ENCODE assay signal across 8 cellular contexts in genomic region chr7:105487559-105488218, GRCh38. TPM values are rescaled to one million over a fixed set of nuclear protein-coding genes. Genes with fewer than 3 reads are reported as not detected.
DNase-seq lines count a peak whose midpoint lies in the region; ATAC-seq, FAIRE-seq and TF ChIP-seq lines count a peak whose summit lies in the region.

No MANE protein-coding gene starts in this region.

- H3K4me3 ChIP-seq in A549 (no peak overlapping the region), fibroblast of the aortic adventitia (ENCODE audit: low read depth, low read length) (no peak overlapping the region), prostate gland (no peak overlapping the region)

- H3K27me3 Mint-ChIP-seq in T-cell: no peaks in the 10 kb centered on the region

- TF ChIP-seq CTCF in A549 (IDR thresholded peaks at IDR 0.05) (peak; percentile 67), GM12873 (IDR thresholded peaks at IDR 0.05; ENCODE audit: insufficient read depth, low read depth, low read length, missing control alignments) (peak; percentile 44), fibroblast of the aortic adventitia (IDR thresholded peaks at IDR 0.05; ENCODE audit: insufficient read depth, low read length) (peak; percentile 41), prostate gland (IDR thresholded peaks at IDR 0.05) (peak in 3 of 4 experiments; percentile 42 to 72 (median 63))

- peak overlapping the region; percentile 30 to 52 for H3K27ac Mint-ChIP-seq in T-cell

- no peaks in the 10 kb centered on the region for H3K36me3 ChIP-seq in prostate gland

- H3K4me2 ChIP-seq in A549: 0 out of 3 replicates have a peak overlapping the region, but pooled peaks have one; percentile 18

- 56% methylated on average over 4 of the region's 4 CpGs for WGBS in A549 (ENCODE audit: missing lambda C conversion rate)
- WGBS in prostate gland: 29% methylated on average over 4 of the region's 4 CpGs

- intact Hi-C loops in prostate gland (cut with DNase I): no loop called here

- FAIRE-seq in A549 (lab: Jason Lieb, UNC): no peak

- TF ChIP-seq RAD21 in A549 (conservative IDR thresholded peaks at IDR 0.05 in 1 of 2, IDR thresholded peaks at IDR 0.05 in 1 of 2): peak; percentile 54 to 59

- H3K9me3 Mint-ChIP-seq in T-cell: no peaks in the 10 kb centered on the region

- H3K4me3 Mint-ChIP-seq in T-cell: no peak overlapping the region

- TF ChIP-seq EP300 in A549 (IDR thresholded peaks at IDR 0.05): no peak

- POLR2A ChIA-PET in A549 (lab: Yijun Ruan, JAX): no interaction called here
- POLR2A ChIA-PET in T-cell (lab: Charles Lee): interaction anchor here in 1 of 2 donors (0.6 kb wide), 1 partner anchor 420 kb away, joined by 3 read pairs; no protein-coding TSS in a partner anchor

- CTCF ChIA-PET in A549 (lab: Yijun Ruan, JAX) (interaction anchor here (1.1 to 1.6 kb wide), 4 partner anchors 9 to 86 kb away, joined by 3 to 4 read pairs (median 4); no protein-coding TSS in a partner anchor), T-cell (lab: Charles Lee) (no interaction called here)

- DNase-seq in A549 (ENCODE audit: low read depth in 1 of 2, low spot score in 1 of 2): peak; percentile 12 to 62
- peak in 5 of 34 experiments; percentile 1 to 6 (median 4) for DNase-seq in T-cell
- peak; percentile 88 for DNase-seq in fibroblast of the aortic adventitia (ENCODE audit: low read depth)
- DNase-seq in prostate gland (ENCODE audit: low spot score): peak; percentile 21
- DNase-seq in DMS79 (lab: John Stamatoyannopoulos, UW): no peak

- H3K27ac ChIP-seq in A549: peak overlapping the region in 1 of 2 experiments; percentile 62; a peak in 3 of 6 replicates
- H3K27ac ChIP-seq in prostate gland: peak overlapping the region; percentile 6 to 34

- peaks cover 0 to 7% (median 3%) of the 10 kb centered on the region in 3 donors for H3K4me1 Mint-ChIP-seq in T-cell

- H3K9me3 ChIP-seq in A549: no peaks in the 10 kb centered on the region
- no peaks in the 10 kb centered on the region for H3K9me3 ChIP-seq in prostate gland

- peaks cover 11% of the 10 kb centered on the region for H3K36me3 Mint-ChIP-seq in T-cell

- ATAC-seq in A549 (peak; percentile 73 to 77), T-cell (replicated peaks in 1 of 4) (peak in 1 of 4 experiments; percentile 60), HG03439 (IDR thresholded peaks at IDR 0.05; ENCODE audit: unreplicated experiment) (no peak), GM18517 (IDR thresholded peaks at IDR 0.05; ENCODE audit: unreplicated experiment) (no peak)

- TF ChIP-seq POLR2A in A549 (IDR thresholded peaks at IDR 0.05; ENCODE audit: low read length): no peak
- TF ChIP-seq POLR2A in prostate gland (IDR thresholded peaks at IDR 0.05): no peak

- H3K4me1 ChIP-seq in A549: peaks cover 17% of the 10 kb centered on the region
- H3K4me1 ChIP-seq in prostate gland (replicated peaks): no peaks in the 10 kb centered on the region

- no peaks in the 10 kb centered on the region for H3K27me3 ChIP-seq in prostate gland (replicated peaks; ENCODE audit: insufficient read depth)

TF ChIP-seq in A549, 52 proteins besides CTCF, POLR2A, EP300 and RAD21:
- TF ChIP-seq SMC3 (IDR thresholded peaks at IDR 0.05) (peak; percentile 43; the same call in 2 of the 3 replicates), EHF (CRISPR knock-in tag; IDR thresholded peaks at IDR 0.05) (no peak)

RNA-seq across cellular contexts. Expression of gene PUS7, which starts 34.4 kb away (rescaled TPM):
- polyA plus RNA-seq in A549 (2011; rRNA removed) (39.5 and 47.9 TPM in 2 replicates), A549 (2017; fragmentation: RNase III; extraction: RNeasy Plus Mini Kit Qiagen cat#74134 plus additional on column Dnase treatment) (33.1 to 36.1 TPM (median 34.4 TPM) in 3 replicates)
- 15.1 and 17.0 TPM in 2 replicates for polyA plus RNA-seq in A549 (2012; cell fraction: cytosol; rRNA removed)
- 15.3 and 18.4 TPM in 2 replicates for polyA plus RNA-seq in A549 (2012; cell fraction: nucleus; rRNA removed)
- polyA minus RNA-seq in A549 (2011; rRNA and poly(A)+ RNA removed): 8.4 and 9.7 TPM in 2 replicates
- total RNA-seq in T-cell (10 to 100 TPM in 1 of 5 donors, 1 to 10 TPM in 4; 3.6 to 10.2 (median 5.7) TPM), fibroblast of the aortic adventitia (ENCODE audit: low replicate concordance) (5.8 and 22.8 TPM in 2 replicates), prostate gland (10 to 100 TPM in 1 of 2 donors, 1 to 10 TPM in 1; 9.6 to 10.4 TPM)

RNA-seq across cellular contexts. Expression of gene RINT1, which starts 44.3 kb away (rescaled TPM):
- polyA plus RNA-seq in A549 (2011; rRNA removed) (28.2 and 34.9 TPM in 2 replicates), A549 (2017; fragmentation: RNase III; extraction: RNeasy Plus Mini Kit Qiagen cat#74134 plus additional on column Dnase treatment) (23.5 to 26.3 TPM (median 24.1 TPM) in 3 replicates)
- 7.3 TPM in 2 replicates for polyA plus RNA-seq in A549 (2012; cell fraction: cytosol; rRNA removed)
- 8.8 and 10.7 TPM in 2 replicates for polyA plus RNA-seq in A549 (2012; cell fraction: nucleus; rRNA removed)
- 15.7 and 18.9 TPM in 2 replicates for polyA minus RNA-seq in A549 (2011; rRNA and poly(A)+ RNA removed)
- total RNA-seq in T-cell (10 to 100 TPM; 22.5 to 30.4 (median 25.2) TPM), fibroblast of the aortic adventitia (ENCODE audit: low replicate concordance) (10.2 and 18.1 TPM in 2 replicates), prostate gland (10 to 100 TPM; 12.6 to 17.4 TPM)

Comparison
In these comparisons a context has a peak if more than half of its experiments do, and no peak if none do; other contexts are left out.
1. ATAC-seq: peak in A549 (2 of 2); none in HG03439 (single experiment) and GM18517 (single experiment).
2. Peak in every context shown above with its lines, with median percentiles within 50 percentile points of each other: CTCF ChIP-seq.